In the genomic region with DNA sequence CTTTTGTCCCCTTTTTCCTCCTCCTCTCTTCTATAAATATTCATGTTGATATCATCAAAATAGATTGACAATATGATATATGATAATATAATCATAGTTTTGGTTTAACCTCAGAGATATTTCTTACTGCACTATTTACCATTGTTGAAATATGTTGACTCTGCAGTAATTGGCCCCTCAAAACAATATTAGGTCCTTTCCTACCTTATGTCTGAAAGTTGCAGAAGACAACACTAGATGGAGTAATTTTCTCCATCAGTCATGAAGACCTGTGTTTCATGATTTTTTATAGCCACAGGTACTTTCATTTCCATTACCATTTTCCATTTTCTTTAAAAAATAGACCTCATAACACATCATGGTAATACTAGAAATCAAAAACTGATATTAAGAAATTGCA, we compare ENCODE assay signal across 17 cellular contexts.
A peak's percentile ranks its signal among the peaks of the same experiment; 100 is the strongest.
DNase-seq lines count a peak whose midpoint lies in the region; ATAC-seq, FAIRE-seq and TF ChIP-seq lines count a peak whose summit lies in the region.
"Had no signal": no experiment of that assay in that cellular context is flagged by ENCODE, and none has a peak within 500 bp of the region (broad histone marks: within the 10 kb centered on the region; RNA-seq: fewer than 3 reads in every experiment).

No MANE protein-coding gene starts in this region.

- FAIRE-seq in bronchial epithelial cell (lab: Jason Lieb, UNC): no peak
- FAIRE-seq: GM19239 had no signal

- no peak overlapping the region for H2AFZ ChIP-seq in MM.1S (ENCODE audit: low read length)
- H2AFZ ChIP-seq: GM23248 had no signal

- H3K36me3 ChIP-seq in MM.1S (replicated peaks; ENCODE audit: insufficient read depth, low read length) (no peaks in the 10 kb centered on the region), bronchial epithelial cell (ENCODE audit: control insufficient read depth, insufficient read depth, low read length) (no peaks in the 10 kb centered on the region), liver (ENCODE audit: control insufficient read depth in 4 of 4, insufficient read depth in 3 of 4, low read depth in 1 of 4, low read length in 3 of 4) (no peaks in the 10 kb centered on the region)

- peaks cover 11% of the 10 kb centered on the region; the same call in 1 of the 2 replicates for H3F3A ChIP-seq in MM.1S (ENCODE audit: insufficient read depth, low read length)

- peaks cover 25% of the 10 kb centered on the region for H3K4me1 ChIP-seq in MM.1S (ENCODE audit: low read length)
- no peaks in the 10 kb centered on the region for H3K4me1 ChIP-seq in liver (ENCODE audit: control insufficient read depth in 4 of 4, insufficient read depth in 4 of 4, low read length in 3 of 4)
- no peaks in the 10 kb centered on the region for H3K4me1 ChIP-seq in right cardiac atrium (ENCODE audit: control insufficient read depth, insufficient read depth, low read length)

- H3K4me3 ChIP-seq in MM.1S (ENCODE audit: low read length) (no peak overlapping the region), bronchial epithelial cell (ENCODE audit: low read depth, low read length) (no peak overlapping the region), liver (ENCODE audit: low read depth in 1 of 3, low read length in 3 of 3) (no peak overlapping the region), right cardiac atrium (ENCODE audit: low read length) (no peak overlapping the region)
- H3K4me3 ChIP-seq: GM23248, SK-N-MC had no signal

- intact Hi-C loops in right cardiac atrium (cut with DNase I): no loop called here

- no peaks in the 10 kb centered on the region for H3K79me2 ChIP-seq in MM.1S (ENCODE audit: low read length)

- peak overlapping the region; percentile 16; the same call in 1 of the 2 replicates for H3K4me2 ChIP-seq in MM.1S (ENCODE audit: low read depth, low read length)

- TF ChIP-seq CTCF in MM.1S (IDR thresholded peaks at IDR 0.05; ENCODE audit: low read length) (peak; percentile 46), bronchial epithelial cell (IDR thresholded peaks at IDR 0.05; ENCODE audit: insufficient read depth, low read length, severe bottlenecking) (peak; percentile 4), liver (IDR thresholded peaks at IDR 0.05; ENCODE audit: low read depth, low read length, missing input control) (no peak)

- no peaks in the 10 kb centered on the region for H3K9me3 ChIP-seq in MM.1S (replicated peaks; ENCODE audit: insufficient read depth, low read length)
- no peaks in the 10 kb centered on the region for H3K9me3 ChIP-seq in liver (ENCODE audit: control insufficient read depth in 4 of 4, low read length in 3 of 4)
- H3K9me3 ChIP-seq in right cardiac atrium (ENCODE audit: control insufficient read depth, low read length): no peaks in the 10 kb centered on the region

- H3K27me3 ChIP-seq in MM.1S (replicated peaks; ENCODE audit: insufficient read depth, low read length) (no peaks in the 10 kb centered on the region), bronchial epithelial cell (ENCODE audit: control insufficient read depth, insufficient read depth, low read length) (no peaks in the 10 kb centered on the region), liver (ENCODE audit: control insufficient read depth in 4 of 4, insufficient read depth in 4 of 4, low read length in 3 of 4) (no peaks in the 10 kb centered on the region), right cardiac atrium (ENCODE audit: control insufficient read depth, insufficient read depth) (no peaks in the 10 kb centered on the region)

- DNase-seq in DMS53 (lab: John Stamatoyannopoulos, UW) (peak; percentile 51), MM.1S (peak; percentile 49), bronchial epithelial cell (ENCODE audit: low read depth) (peak; percentile 25), right cardiac atrium (no peak), CD1c-positive myeloid dendritic cell (ENCODE audit: extremely low spot score) (no peak)
- DNase-seq: ACHN; CD8-positive, alpha-beta T cell; EL; GM23248; NCI-H1930; NCI-H524; NK-92 treated with Interleukin-12 subunit alpha and Interleukin-12 subunit beta, amount 100 ng/mL, for 24 hours had no signal

- no peaks in the 10 kb centered on the region for H4K20me1 ChIP-seq in MM.1S (ENCODE audit: insufficient read depth, low read length)

- ATAC-seq in HG03139 (IDR thresholded peaks at IDR 0.05; ENCODE audit: unreplicated experiment) (no peak), right cardiac atrium (no peak)
- ATAC-seq: CD8-positive, alpha-beta T cell had no signal

- H3K9me2 ChIP-seq in MM.1S (replicated peaks; ENCODE audit: insufficient read depth, low read length): no peaks in the 10 kb centered on the region

- H3K27ac ChIP-seq in MM.1S (ENCODE audit: low read length) (no peak overlapping the region), liver (ENCODE audit: low read depth in 1 of 2, low read length in 2 of 2) (no peak overlapping the region), right cardiac atrium (ENCODE audit: low read length) (no peak overlapping the region)
- H3K27ac ChIP-seq: GM23248, HL-60, SK-N-MC had no signal

- TF ChIP-seq RAD21 in liver (IDR thresholded peaks at IDR 0.05): peak; percentile 61 to 63

- H3K9ac ChIP-seq in MM.1S (ENCODE audit: low read length) (no peak overlapping the region), liver (ENCODE audit: low read depth in 1 of 2, low read length in 2 of 2) (no peak overlapping the region)
- H3K9ac ChIP-seq: GM23248 had no signal

TF ChIP-seq in liver, 16 proteins besides CTCF, POLR2A, EP300 and RAD21:
- no peak for TF ChIP-seq JUND (IDR thresholded peaks at IDR 0.05)

Comparison
In these comparisons a context has a peak if more than half of its experiments do, and no peak if none do; other contexts are left out.
1. DNase-seq: peak in DMS53 (single experiment), MM.1S (single experiment) and bronchial epithelial cell (single experiment); none in right cardiac atrium (0 of 3) and CD1c-positive myeloid dendritic cell (single experiment).